ENCODE assay signal across 1 cellular context in genomic region chr2:10042301-10043161, GRCh38.
A peak's percentile ranks its signal among the peaks of the same experiment; 100 is the strongest.
TF ChIP-seq lines count a peak whose summit lies in the region.

No MANE protein-coding gene starts in this region.

TF ChIP-seq in H1, 55 proteins besides CTCF, POLR2A, EP300 and RAD21:
- TF ChIP-seq ZNF274 (IDR thresholded peaks at IDR 0.05; ENCODE audit: borderline replicate concordance, extremely low read depth, low read length), result no peak
- TF ChIP-seq CHD1 (IDR thresholded peaks at IDR 0.05; ENCODE audit: low read depth, low read length), result no peak
- peak; percentile 53; the same call in 1 of the 2 replicates for TF ChIP-seq SP1 (IDR thresholded peaks at IDR 0.05; ENCODE audit: low read depth, low read length)
- TF ChIP-seq ASH2L (IDR thresholded peaks at IDR 0.05; ENCODE audit: low read length), result peak; percentile 15
- TF ChIP-seq EGR1 (IDR thresholded peaks at IDR 0.05; ENCODE audit: borderline replicate concordance, low read depth, low read length), result no peak
- TF ChIP-seq SP4 (IDR thresholded peaks at IDR 0.05; ENCODE audit: low read length), result no peak
- no peak for TF ChIP-seq BCL11A (IDR thresholded peaks at IDR 0.05; ENCODE audit: low read depth in 2 of 2, low read length in 2 of 2)
- peak; percentile 62; the same call in 1 of the 2 replicates for TF ChIP-seq TAF1 (IDR thresholded peaks at IDR 0.05; ENCODE audit: low read depth, low read length)
- TF ChIP-seq MAFK (IDR thresholded peaks at IDR 0.05; ENCODE audit: low read depth, low read length), result no peak
- no peak for TF ChIP-seq SAP30 (IDR thresholded peaks at IDR 0.05; ENCODE audit: insufficient read depth, insufficient replicate concordance, low read length)
- no peak for TF ChIP-seq JUND (IDR thresholded peaks at IDR 0.05; ENCODE audit: low read length)
- TF ChIP-seq SRF (IDR thresholded peaks at IDR 0.05; ENCODE audit: low read depth, low read length), result no peak
- TF ChIP-seq KDM5A (IDR thresholded peaks at IDR 0.05; ENCODE audit: low read length), result no peak
- TF ChIP-seq NRF1 (IDR thresholded peaks at IDR 0.05; ENCODE audit: low read depth, low read length), result no peak
- TF ChIP-seq TEAD4 (IDR thresholded peaks at IDR 0.05; ENCODE audit: low read depth, low read length), result peak; percentile 72
- no peak for TF ChIP-seq NANOG (IDR thresholded peaks at IDR 0.05; ENCODE audit: insufficient read depth, low read depth, low read length, poor library complexity, severe bottlenecking)
- no peak for TF ChIP-seq CBX5 (IDR thresholded peaks at IDR 0.05; ENCODE audit: low read depth, low read length)
- no peak for TF ChIP-seq SUZ12 (IDR thresholded peaks at IDR 0.05; ENCODE audit: low read length)
- TF ChIP-seq SIRT6 (IDR thresholded peaks at IDR 0.05; ENCODE audit: low read length), result no peak
- no peak for TF ChIP-seq BRCA1 (IDR thresholded peaks at IDR 0.05; ENCODE audit: low read depth, low read length)
- TF ChIP-seq SIN3A (conservative IDR thresholded peaks at IDR 0.05 in 1 of 2, IDR thresholded peaks at IDR 0.05 in 1 of 2; ENCODE audit: low read depth in 1 of 2, low read length in 2 of 2), result 0 out of 4 replicates have a peak, but pooled peaks of 1 of the 2 experiments have one; percentile 24
- TF ChIP-seq CTBP2 (IDR thresholded peaks at IDR 0.05; ENCODE audit: borderline replicate concordance, insufficient read depth, insufficient read length, low read length), result no peak
- TF ChIP-seq USF2 (IDR thresholded peaks at IDR 0.05; ENCODE audit: low read length), result no peak
- TF ChIP-seq POU5F1 (IDR thresholded peaks at IDR 0.05; ENCODE audit: low read depth, low read length), result no peak
- TF ChIP-seq YY1 (IDR thresholded peaks at IDR 0.05; ENCODE audit: low read depth, low read length), result no peak
- no peak for TF ChIP-seq RFX5 (IDR thresholded peaks at IDR 0.05; ENCODE audit: borderline replicate concordance, low read depth, low read length)
- TF ChIP-seq CEBPB (IDR thresholded peaks at IDR 0.05; ENCODE audit: low read depth, low read length), result no peak
- TF ChIP-seq TBP (IDR thresholded peaks at IDR 0.05; ENCODE audit: low read depth, low read length), result no peak; the same call in 1 of the 2 replicates
- TF ChIP-seq TCF12 (IDR thresholded peaks at IDR 0.05; ENCODE audit: low read depth, low read length), result no peak
- TF ChIP-seq CBX8 (IDR thresholded peaks at IDR 0.05; ENCODE audit: borderline replicate concordance, low read depth, low read length), result no peak
- no peak for TF ChIP-seq HDAC6 (IDR thresholded peaks at IDR 0.05; ENCODE audit: low read depth, low read length)
- TF ChIP-seq GTF2F1 (IDR thresholded peaks at IDR 0.05; ENCODE audit: borderline replicate concordance, low read depth, low read length), result no peak
- TF ChIP-seq SIX5 (IDR thresholded peaks at IDR 0.05; ENCODE audit: low read depth, low read length), result no peak
- TF ChIP-seq E2F6 (IDR thresholded peaks at IDR 0.05), result peak; percentile 80
- TF ChIP-seq FOSL1 (IDR thresholded peaks at IDR 0.05; ENCODE audit: insufficient read depth, low read depth, low read length), result no peak
- no peak for TF ChIP-seq CHD7 (IDR thresholded peaks at IDR 0.05; ENCODE audit: insufficient replicate concordance, low read length)
- no peak for TF ChIP-seq RNF2 (IDR thresholded peaks at IDR 0.05; ENCODE audit: borderline replicate concordance, low read depth, low read length, missing control alignments, poor library complexity, severe bottlenecking)
- TF ChIP-seq CREB1 (IDR thresholded peaks at IDR 0.05), result no peak
- TF ChIP-seq TAF7 (optimal IDR thresholded peaks at IDR 0.05; ENCODE audit: borderline replicate concordance, low read depth, low read length), result peak; percentile 31
- no peak for TF ChIP-seq SP2 (IDR thresholded peaks at IDR 0.05; ENCODE audit: low read length)
- no peak for TF ChIP-seq CHD2 (IDR thresholded peaks at IDR 0.05; ENCODE audit: low read length)
- TF ChIP-seq EZH2 (IDR thresholded peaks at IDR 0.05; ENCODE audit: low read depth, low read length, severe bottlenecking), result peak; percentile 24
- TF ChIP-seq HDAC2 (IDR thresholded peaks at IDR 0.05; ENCODE audit: borderline replicate concordance in 1 of 2, low read depth in 2 of 2, low read length in 2 of 2), result no peak; a peak in 1 of 4 replicates
- TF ChIP-seq JUN (IDR thresholded peaks at IDR 0.05; ENCODE audit: low read depth, low read length), result no peak
- no peak; the same call in 1 of the 2 replicates for TF ChIP-seq PHF8 (conservative IDR thresholded peaks at IDR 0.05; ENCODE audit: low read depth, low read length)
- TF ChIP-seq KDM1A (IDR thresholded peaks at IDR 0.05; ENCODE audit: borderline replicate concordance, low read length), result no peak
- no peak for TF ChIP-seq GABPA (IDR thresholded peaks at IDR 0.05; ENCODE audit: borderline replicate concordance, insufficient read depth, low read length)
- no peak; the same call in 1 of the 2 replicates for TF ChIP-seq RBBP5 (IDR thresholded peaks at IDR 0.05; ENCODE audit: borderline replicate concordance, low read depth, low read length)
- no peak for TF ChIP-seq ATF2 (IDR thresholded peaks at IDR 0.05; ENCODE audit: low read length)
- no peak for TF ChIP-seq RXRA (IDR thresholded peaks at IDR 0.05; ENCODE audit: insufficient read depth, low read depth, low read length)
- TF ChIP-seq BACH1 (IDR thresholded peaks at IDR 0.05; ENCODE audit: low read length), result no peak
- no peak for TF ChIP-seq POLR2AphosphoS5 (IDR thresholded peaks at IDR 0.05; ENCODE audit: low read depth, low read length)
- TF ChIP-seq KDM4A (IDR thresholded peaks at IDR 0.05; ENCODE audit: low read depth, low read length, severe bottlenecking), result peak; percentile 80
TF ChIP-seq in H1: peak in this region for 9.
